Comparison of ENCODE assay signal across 20 cellular contexts in the genomic region with DNA sequence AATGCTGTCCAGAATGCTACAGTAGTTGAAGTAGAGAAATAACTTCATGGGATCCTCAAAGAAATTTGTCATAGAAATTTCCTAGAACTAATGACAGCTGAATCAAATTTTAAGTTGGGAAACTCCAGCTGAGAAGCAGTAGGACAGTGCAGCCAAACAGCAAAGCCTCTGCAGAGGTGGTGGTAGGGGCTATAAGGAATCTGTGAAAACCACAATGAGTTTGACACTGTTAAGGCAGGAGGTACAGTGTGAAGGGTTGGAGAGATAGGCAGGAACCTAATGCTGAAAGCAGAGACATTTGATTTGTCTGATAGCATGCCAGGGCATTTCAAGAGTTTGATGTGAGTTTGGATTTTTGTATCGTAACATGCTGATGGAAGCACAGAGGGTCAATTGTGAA.
"Had no signal": no experiment of that assay in that cellular context is flagged by ENCODE, and none has a peak within 500 bp of the region (broad histone marks: within the 10 kb centered on the region; RNA-seq: fewer than 3 reads in every experiment).

No MANE protein-coding gene starts in this region.

- H3K27me3 ChIP-seq: esophagus squamous epithelium, heart right ventricle, neutrophil, tibial artery had no signal

- H3K4me1 ChIP-seq: heart right ventricle, parathyroid adenoma had no signal

- H3K9me3 Mint-ChIP-seq: activated CD4-positive, alpha-beta T cell treated with anti-CD3 and anti-CD28 coated beads, Interleukin-2, amount 10 ng/mL, durations not matched to agents 24 days and 14 days; activated naive CD4-positive, alpha-beta T cell treated with anti-CD3 and anti-CD28 coated beads, Interleukin-2, amount 50 U/mL, for 24 hours; naive thymus-derived CD8-positive, alpha-beta T cell; stimulated activated memory B cell treated with anti-CD40 and anti-IgM and Interleukin-4, amounts not matched to agents 10 μg/mL and 1 μg/mL and 100 μg/mL, for 72 hours; T-helper 2 cell treated with Interferon-gamma antibody and Interleukin-4, amounts not matched to agents 5 μg/mL and 100 μg/mL, for 36 hours had no signal

- ATAC-seq: heart right ventricle; naive thymus-derived CD8-positive, alpha-beta T cell; sciatic nerve; stimulated activated memory B cell treated with anti-CD40 and anti-IgM and Interleukin-4, amounts not matched to agents 10 μg/mL and 1 μg/mL and 100 μg/mL, for 72 hours had no signal

- H3K27ac Mint-ChIP-seq: activated CD4-positive, alpha-beta T cell treated with anti-CD3 and anti-CD28 coated beads, Interleukin-2, amount 10 ng/mL, durations not matched to agents 24 days and 14 days; activated naive CD4-positive, alpha-beta T cell treated with anti-CD3 and anti-CD28 coated beads, Interleukin-2, amount 50 U/mL, for 24 hours; stimulated activated memory B cell treated with anti-CD40 and anti-IgM and Interleukin-4, amounts not matched to agents 10 μg/mL and 1 μg/mL and 100 μg/mL, for 72 hours; T-helper 2 cell treated with Interferon-gamma antibody and Interleukin-4, amounts not matched to agents 5 μg/mL and 100 μg/mL, for 36 hours had no signal

- H3K4me1 Mint-ChIP-seq: stimulated activated memory B cell treated with anti-CD40 and anti-IgM and Interleukin-4, amounts not matched to agents 10 μg/mL and 1 μg/mL and 100 μg/mL, for 72 hours had no signal

- H3K4me3 Mint-ChIP-seq: activated CD4-positive, alpha-beta T cell treated with anti-CD3 and anti-CD28 coated beads, Interleukin-2, amount 10 ng/mL, durations not matched to agents 24 days and 14 days; activated naive CD4-positive, alpha-beta T cell treated with anti-CD3 and anti-CD28 coated beads, Interleukin-2, amount 50 U/mL, for 24 hours; naive thymus-derived CD8-positive, alpha-beta T cell; stimulated activated memory B cell treated with anti-CD40 and anti-IgM and Interleukin-4, amounts not matched to agents 10 μg/mL and 1 μg/mL and 100 μg/mL, for 72 hours; T-helper 2 cell treated with Interferon-gamma antibody and Interleukin-4, amounts not matched to agents 5 μg/mL and 100 μg/mL, for 36 hours had no signal

- H3K9me3 ChIP-seq: esophagus squamous epithelium, heart right ventricle, neutrophil, tibial artery had no signal

- H3K27me3 Mint-ChIP-seq: activated CD4-positive, alpha-beta T cell treated with anti-CD3 and anti-CD28 coated beads, Interleukin-2, amount 10 ng/mL, durations not matched to agents 24 days and 14 days; activated naive CD4-positive, alpha-beta T cell treated with anti-CD3 and anti-CD28 coated beads, Interleukin-2, amount 50 U/mL, for 24 hours; naive thymus-derived CD8-positive, alpha-beta T cell; stimulated activated memory B cell treated with anti-CD40 and anti-IgM and Interleukin-4, amounts not matched to agents 10 μg/mL and 1 μg/mL and 100 μg/mL, for 72 hours had no signal

- H3K27ac ChIP-seq: esophagus squamous epithelium, heart right ventricle, neutrophil, parathyroid adenoma, tibial artery had no signal

- DNase-seq: activated CD4-positive, alpha-beta T cell treated with anti-CD3 and anti-CD28 coated beads, Interleukin-2, amount 10 ng/mL, durations not matched to agents 24 days and 14 days; activated CD4-positive, CD25-positive, alpha-beta regulatory T cell; activated effector memory CD4-positive, alpha-beta T cell treated with anti-CD3 and anti-CD28 coated beads, Interleukin-2, amount 50 U/mL, for 16 hours; amniotic stem cell; dermis blood vessel endothelial cell; effector memory CD4-positive, alpha-beta T cell; esophagus squamous epithelium; heart right ventricle; mesendoderm; naive thymus-derived CD8-positive, alpha-beta T cell; stimulated activated CD4-positive, alpha-beta T cell treated with anti-CD3 and anti-CD28 coated beads, Interleukin-4, amount 100 ng/mL, for 1 hour; substantia nigra; tibial artery had no signal

- H3K4me3 ChIP-seq: esophagus squamous epithelium, heart right ventricle, smooth muscle cell, tibial artery had no signal
